8 cellular contexts compared by ENCODE assay signal in genomic region chr4:85747871-85748491, GRCh38.
DNase-seq lines count a peak whose midpoint lies in the region; ATAC-seq and TF ChIP-seq lines count a peak whose summit lies in the region.

No MANE protein-coding gene starts in this region.

- no peaks in the 10 kb centered on the region for H3K9me3 ChIP-seq in adipocyte (ENCODE audit: control insufficient read depth, low read length)
- H3K9me3 ChIP-seq in gastrocnemius medialis = no peaks in the 10 kb centered on the region

- TF ChIP-seq CTCF in gastrocnemius medialis (IDR thresholded peaks at IDR 0.05 in 4 of 5, conservative IDR thresholded peaks at IDR 0.05 in 1 of 5) = peak; percentile 53 to 81 (median 69)

- DNase-seq in DMS 273 treated with DMSO at 0.1 percent for 48 hours (lab: John Stamatoyannopoulos, UW) (peak; percentile 41), NCI-H2227 treated with DMSO at 0.1 percent for 48 hours (lab: John Stamatoyannopoulos, UW) (peak; percentile 29), adipocyte (ENCODE audit: low read depth) (peak; percentile 92), left ventricle myocardium superior (no peak), gastrocnemius medialis (no peak)
- no peak for DNase-seq in activated CD4-positive, CD25-positive, alpha-beta regulatory T cell (lab: John Stamatoyannopoulos, UW)

- intact Hi-C loops in left ventricle myocardium superior (cut with micrococcal nuclease) = loop anchor here (5.0 to 10.0 kb wide), 3 partner anchors 153 to 601 kb away; partner anchors contain the start of gene ARHGAP24
- intact Hi-C loops in gastrocnemius medialis (cut with DNase I; ENCODE audit: low total_unique reads) = loop anchor here (1.0 to 10.0 kb wide), 3 partner anchors 273 to 666 kb away; partner anchors contain the start of gene ARHGAP24

- H3K4me1 ChIP-seq in adipocyte (ENCODE audit: control insufficient read depth, insufficient read depth, low read length) (peaks cover 23% of the 10 kb centered on the region), gastrocnemius medialis (peaks cover 0 to 3% of the 10 kb centered on the region in 2 donors)

- no peak overlapping the region for H3K4me3 ChIP-seq in adipocyte (ENCODE audit: low read length)
- no peak overlapping the region for H3K4me3 ChIP-seq in gastrocnemius medialis

- H3K36me3 ChIP-seq in adipocyte (ENCODE audit: control insufficient read depth, insufficient read depth, low read length, severe bottlenecking) (no peaks in the 10 kb centered on the region), gastrocnemius medialis (no peaks in the 10 kb centered on the region)

- H3K27ac ChIP-seq in gastrocnemius medialis = no peak overlapping the region

- ATAC-seq in GM19438 (IDR thresholded peaks at IDR 0.05; ENCODE audit: low read depth, unreplicated experiment) (peak; percentile 40), HG03442 (IDR thresholded peaks at IDR 0.05; ENCODE audit: unreplicated experiment) (peak; percentile 65), left ventricle myocardium superior (peak; percentile 84), gastrocnemius medialis (peak; percentile 60 to 79)

- peak overlapping the region; percentile 39 for H3K9ac ChIP-seq in adipocyte (ENCODE audit: low read length)

- no peak for TF ChIP-seq POLR2A in gastrocnemius medialis (IDR thresholded peaks at IDR 0.05)

- H3K27me3 ChIP-seq in adipocyte (replicated peaks; ENCODE audit: control insufficient read depth, insufficient read depth, low read length) (no peaks in the 10 kb centered on the region), gastrocnemius medialis (no peaks in the 10 kb centered on the region)

- in situ Hi-C loops in gastrocnemius medialis (cut with MboI; ENCODE audit: low sequenced_read_pairs in 4 of 4) = loop anchor here in 3 of 4 donors (5.0 to 10.0 kb wide), 3 partner anchors 593 to 603 kb away; no protein-coding TSS in a partner anchor

Comparison
In these comparisons a context has a peak if more than half of its experiments do, and no peak if none do; other contexts are left out.
1. DNase-seq: peak in DMS 273 treated with DMSO at 0.1 percent for 48 hours (single experiment), NCI-H2227 treated with DMSO at 0.1 percent for 48 hours (single experiment) and adipocyte (single experiment); none in left ventricle myocardium superior (single experiment), gastrocnemius medialis (0 of 2) and activated CD4-positive, CD25-positive, alpha-beta regulatory T cell (0 of 4).
2. Peak in every context shown above with its lines, with median percentiles within 50 percentile points of each other: ATAC-seq.